ENCODE assay signal across 28 cellular contexts in the genomic region with DNA sequence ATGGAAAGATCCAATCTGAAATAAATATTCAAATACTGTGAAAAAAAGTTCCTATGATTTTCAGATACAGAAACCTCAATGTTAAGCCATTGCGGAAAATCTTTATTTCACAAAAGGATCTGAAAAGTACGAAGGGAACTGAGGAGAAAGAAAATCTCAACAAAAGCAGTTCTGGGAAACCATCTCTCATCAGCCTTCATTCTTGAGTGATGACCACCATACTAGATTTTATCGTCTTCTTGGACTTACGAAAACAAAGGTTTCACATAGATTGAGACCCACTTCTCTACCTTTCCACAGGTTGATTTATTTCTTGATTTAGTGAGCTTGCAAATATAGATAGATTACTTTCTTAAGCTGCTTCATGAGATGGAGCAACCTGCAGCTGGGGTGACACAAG.
"Had no signal": no experiment of that assay in that cellular context is flagged by ENCODE, and none has a peak within 500 bp of the region (broad histone marks: within the 10 kb centered on the region; RNA-seq: fewer than 3 reads in every experiment).

No MANE protein-coding gene starts in this region.

- H3K4me3 ChIP-seq: colonic mucosa, coronary artery, dorsolateral prefrontal cortex, esophagus muscularis mucosa, esophagus squamous epithelium, gastrocnemius medialis, gastroesophageal sphincter, heart left ventricle had no signal

- FAIRE-seq: colon, endometrium, endothelial cell of umbilical vein, frontal cortex had no signal

- H3K36me3 ChIP-seq: colonic mucosa, esophagus muscularis mucosa, esophagus squamous epithelium, gastrocnemius medialis, gastroesophageal sphincter, heart left ventricle had no signal

- H3K27ac Mint-ChIP-seq: dendritic cell treated with granulocyte-macrophage colony-stimulating factor and Interleukin-4, amounts not matched to agents 40 ng/mL and 50 ng/mL, for 4 days; effector memory CD8-positive, alpha-beta T cell; endodermal cell had no signal

- H3K9me3 ChIP-seq: colonic mucosa, esophagus muscularis mucosa, esophagus squamous epithelium, gastrocnemius medialis, gastroesophageal sphincter, heart left ventricle had no signal

- DNase-seq: colonic mucosa; cortex of kidney; dermis blood vessel endothelial cell; dorsolateral prefrontal cortex; effector CD4-positive, alpha-beta T cell; effector CD8-positive, alpha-beta T cell; effector memory CD4-positive, alpha-beta T cell; effector memory CD8-positive, alpha-beta T cell; endodermal cell; erythroblast; esophagus squamous epithelium; foreskin fibroblast; foreskin melanocyte; gastrocnemius medialis; glutamatergic neuron; head of caudate nucleus; heart left ventricle had no signal

- ATAC-seq: effector memory CD8-positive, alpha-beta T cell; esophagus mucosa; foreskin keratinocyte; gastrocnemius medialis; gastroesophageal sphincter; heart left ventricle had no signal

- H3K27ac ChIP-seq: colonic mucosa, coronary artery, dorsolateral prefrontal cortex, epithelial cell of prostate, esophagus muscularis mucosa, esophagus squamous epithelium, foreskin keratinocyte, gastrocnemius medialis, gastroesophageal sphincter, heart left ventricle had no signal

- H3K9me3 Mint-ChIP-seq: dendritic cell treated with granulocyte-macrophage colony-stimulating factor and Interleukin-4, amounts not matched to agents 40 ng/mL and 50 ng/mL, for 4 days; effector memory CD8-positive, alpha-beta T cell had no signal

- H3K4me1 ChIP-seq: colonic mucosa, gastrocnemius medialis, gastroesophageal sphincter had no signal

- H3K27me3 ChIP-seq: colonic mucosa, esophagus muscularis mucosa, foreskin keratinocyte, gastrocnemius medialis, gastroesophageal sphincter, heart left ventricle had no signal

- H3K4me3 Mint-ChIP-seq: dendritic cell treated with granulocyte-macrophage colony-stimulating factor and Interleukin-4, amounts not matched to agents 40 ng/mL and 50 ng/mL, for 4 days; effector memory CD8-positive, alpha-beta T cell; endodermal cell had no signal
